28 cellular contexts compared by ENCODE assay signal in genomic region chr5:868599-869135, GRCh38. TPM values are rescaled to one million over a fixed set of nuclear protein-coding genes. Genes with fewer than 3 reads are reported as not detected.
A peak's percentile ranks its signal among the peaks of the same experiment; 100 is the strongest.
DNase-seq lines count a peak whose midpoint lies in the region; ATAC-seq, FAIRE-seq and TF ChIP-seq lines count a peak whose summit lies in the region.
"Had no signal": no experiment of that assay in that cellular context is flagged by ENCODE, and none has a peak within 500 bp of the region (broad histone marks: within the 10 kb centered on the region; RNA-seq: fewer than 3 reads in every experiment).

No MANE protein-coding gene starts in this region.

- H3K4me3 Mint-ChIP-seq in CD14-positive monocyte, result no peak overlapping the region
- H3K4me3 Mint-ChIP-seq: CD4-positive, alpha-beta T cell; CD8-positive, alpha-beta T cell had no signal

- BruUV-seq in K562 (replicated peaks; lab: Mats Ljungman, UMichigan) (no TSS peak), HepG2 (replicated peaks; lab: Mats Ljungman, UMichigan) (no TSS peak)

- H3K27ac ChIP-seq in K562 (ENCODE audit: extremely low read depth, low read depth, low read length) (no peak overlapping the region), hepatocyte (peak overlapping the region; percentile 62), HepG2 (ENCODE audit: extremely low read length, insufficient read depth, low read length) (no peak overlapping the region), small intestine (ENCODE audit: low read depth in 1 of 2, low read length in 1 of 2) (no peak overlapping the region)
- H3K27ac ChIP-seq: BLaER1 had no signal

- FAIRE-seq in K562 (lab: Jason Lieb, UNC) (no peak), HepG2 (lab: Jason Lieb, UNC) (no peak), small intestine (lab: Jason Lieb, UNC) (no peak), D721Med (lab: Jason Lieb, UNC) (no peak)
- FAIRE-seq: A204.1, GM12878, GM12892, GM18507, GM19239 had no signal

- no peaks in the 10 kb centered on the region for H3K79me2 ChIP-seq in K562 (ENCODE audit: control insufficient read depth, insufficient read depth, low read length)
- H3K79me2 ChIP-seq in hepatocyte, result no peaks in the 10 kb centered on the region
- H3K79me2 ChIP-seq in HepG2 (ENCODE audit: insufficient read depth, low read length), result no peaks in the 10 kb centered on the region

- H3K36me3 ChIP-seq in K562 (ENCODE audit: control insufficient read depth, insufficient read depth, low read length) (peaks cover 100% of the 10 kb centered on the region), hepatocyte (replicated peaks; ENCODE audit: insufficient read depth, low read depth) (no peaks in the 10 kb centered on the region), HepG2 (replicated peaks in 1 of 2; ENCODE audit: control insufficient read depth in 1 of 2, insufficient read depth in 2 of 2, low read length in 2 of 2) (peaks cover 36 to 87% of the 10 kb centered on the region in 2 experiments), small intestine (ENCODE audit: control insufficient read depth in 2 of 2, insufficient read depth in 2 of 2, low read length in 2 of 2) (peaks cover 13 to 32% of the 10 kb centered on the region in 2 donors)

- H2AFZ ChIP-seq in K562 (ENCODE audit: low read depth, low read length) (no peak overlapping the region), hepatocyte (no peak overlapping the region), HepG2 (ENCODE audit: low read length) (no peak overlapping the region)

- H3K4me2 ChIP-seq in K562 (ENCODE audit: insufficient read depth, low read length) (no peak overlapping the region), hepatocyte (no peak overlapping the region), HepG2 (ENCODE audit: low read depth, low read length) (no peak overlapping the region)
- H3K4me2 ChIP-seq: BLaER1 had no signal

- H4K20me1 ChIP-seq in K562 (replicated peaks; ENCODE audit: control insufficient read depth, insufficient read depth, low read length) (peaks cover 6% of the 10 kb centered on the region), hepatocyte (ENCODE audit: insufficient read depth, poor library complexity, severe bottlenecking) (no peaks in the 10 kb centered on the region), HepG2 (ENCODE audit: insufficient read depth, low read length) (no peaks in the 10 kb centered on the region)

- WGBS in K562 (ENCODE audit: insufficient coverage, low coverage, missing lambda C conversion rate), result 97% methylated on average over 13 of the region's 13 CpGs
- WGBS in hepatocyte (ENCODE audit: low lambda C conversion rate, missing lambda C conversion rate), result 98% methylated on average over 13 of the region's 13 CpGs
- 98% methylated on average over 8 of the region's 13 CpGs for WGBS in HepG2 (ENCODE audit: low lambda C conversion rate)
- WGBS in small intestine, 3 donors, result 49 to 83% (median 70%) methylated on average over 13 of the region's 13 CpGs

- no peak overlapping the region for H3K9ac ChIP-seq in K562 (ENCODE audit: insufficient read depth in 1 of 2, low read depth in 2 of 2, low read length in 2 of 2)
- no peak overlapping the region for H3K9ac ChIP-seq in HepG2 (ENCODE audit: insufficient read depth, low read depth, low read length)
- H3K9ac ChIP-seq: BLaER1 had no signal

- peaks cover 94 to 99% of the 10 kb centered on the region in 2 donors for H3K36me3 Mint-ChIP-seq in CD14-positive monocyte

- no peak overlapping the region for H3K4me3 ChIP-seq in K562
- H3K4me3 ChIP-seq in hepatocyte, result no peak overlapping the region
- H3K4me3 ChIP-seq in HepG2 (replicated peaks in 1 of 3; ENCODE audit: insufficient read depth in 1 of 3, low read depth in 2 of 3, low read length in 3 of 3), result no peak overlapping the region
- no peak overlapping the region for H3K4me3 ChIP-seq in small intestine (ENCODE audit: low read depth in 1 of 2, low read length in 2 of 2)
- H3K4me3 ChIP-seq: BLaER1, GM12878 had no signal

- no peaks in the 10 kb centered on the region for H3K27me3 Mint-ChIP-seq in CD14-positive monocyte (ENCODE audit: low read depth in 3 of 3)
- H3K27me3 Mint-ChIP-seq: CD4-positive, alpha-beta T cell had no signal

- H3K9me2 ChIP-seq in hepatocyte (replicated peaks; ENCODE audit: insufficient read depth), result no peaks in the 10 kb centered on the region

- TF ChIP-seq CTCF in K562 (IDR thresholded peaks at IDR 0.05 in 2 of 3, conservative IDR thresholded peaks at IDR 0.05 in 1 of 3; ENCODE audit: insufficient read depth in 2 of 3, low read depth in 1 of 3, low read length in 3 of 3) (no peak), hepatocyte (IDR thresholded peaks at IDR 0.05; ENCODE audit: poor library complexity) (no peak), HepG2 (CRISPR knock-in tag; IDR thresholded peaks at IDR 0.05) (no peak), CD14-positive monocyte (IDR thresholded peaks at IDR 0.05) (no peak), D721Med (IDR thresholded peaks at IDR 0.05; ENCODE audit: insufficient read depth, missing control alignments) (no peak)

- intact Hi-C loops in K562 (cut with micrococcal nuclease) (no loop called here), HepG2 (cut with micrococcal nuclease; ENCODE audit: unreplicated experiment) (loop anchor here (1.0 kb wide), 1 partner anchor 18 kb away; no protein-coding TSS in a partner anchor), CD14-positive monocyte (cut with micrococcal nuclease) (no loop called here)

- DNase-seq in K562 (ENCODE audit: extremely low read depth in 1 of 4, low spot score in 3 of 4) (peak in 1 of 4 experiments; percentile 13), hepatocyte (ENCODE audit: low spot score) (no peak), HepG2 (ENCODE audit: low spot score) (no peak), small intestine (peak; percentile 12), CD14-positive monocyte (ENCODE audit: low spot score) (no peak), NCI-H1930 (lab: John Stamatoyannopoulos, UW) (no peak), D721Med (ENCODE audit: insufficient read length, low spot score) (no peak)
- DNase-seq: 8988T; ACHN; BE2C; C1 segment of cervical spinal cord; Calu3; CD4-positive, alpha-beta T cell; CD8-positive, alpha-beta T cell; DMS 273 treated with DMSO at 0.1 percent for 48 hours; DMS153; DMS53; DMS79; DND-41; EL; GDM1 had no signal

- CTCF ChIA-PET in K562 (lab: Yijun Ruan, JAX; ENCODE audit: low intra/inter-chr PET ratio) (no interaction called here), HepG2 (lab: Yijun Ruan, JAX; ENCODE audit: low intra/inter-chr PET ratio, low total read pairs) (no interaction called here)

- in situ Hi-C loops in K562 (cut with MboI), result no loop called here
- in situ Hi-C loops in HepG2 (cut with HindIII; ENCODE audit: extremely low pct_ligation_motif_present, low pct_unique_long_range_greater_than_20kb), result no loop called here

- TF ChIP-seq POLR2A in K562 (conservative IDR thresholded peaks at IDR 0.05), result no peak
- no peak for TF ChIP-seq POLR2A in HepG2 (IDR thresholded peaks at IDR 0.05; ENCODE audit: insufficient read depth in 1 of 2, low read depth in 2 of 2, low read length in 2 of 2)

- H3K27me3 ChIP-seq in K562 (ENCODE audit: control insufficient read depth in 2 of 2, insufficient read depth in 2 of 2, low read length in 2 of 2) (no peaks in the 10 kb centered on the region), hepatocyte (no peaks in the 10 kb centered on the region), HepG2 (ENCODE audit: control insufficient read depth in 1 of 2, insufficient read depth in 2 of 2, low read length in 2 of 2) (no peaks in the 10 kb centered on the region), small intestine (ENCODE audit: control insufficient read depth in 2 of 2, insufficient read depth in 2 of 2, low read length in 2 of 2) (no peaks in the 10 kb centered on the region)
- H3K27me3 ChIP-seq: BE2C, BLaER1 had no signal

- H3K9me3 ChIP-seq in K562 (replicated peaks; ENCODE audit: control insufficient read depth, insufficient read depth, low read depth, low read length) (no peaks in the 10 kb centered on the region), hepatocyte (ENCODE audit: low read depth) (no peaks in the 10 kb centered on the region), HepG2 (ENCODE audit: low read length) (no peaks in the 10 kb centered on the region), small intestine (ENCODE audit: control insufficient read depth, low read depth) (no peaks in the 10 kb centered on the region)
- H3K9me3 ChIP-seq: BE2C, BLaER1, Caco-2 had no signal

- peaks cover 0 to 5% (median 0%) of the 10 kb centered on the region in 7 donors for H3K9me3 Mint-ChIP-seq in CD14-positive monocyte
- H3K9me3 Mint-ChIP-seq: CD4-positive, alpha-beta T cell; CD8-positive, alpha-beta T cell had no signal

- H3K4me1 ChIP-seq in K562 (replicated peaks in 1 of 2; ENCODE audit: control insufficient read depth in 2 of 2, insufficient read depth in 2 of 2, low read length in 2 of 2) (peaks cover 0 to 4% of the 10 kb centered on the region in 2 experiments; a peak in 2 of 5 replicates), hepatocyte (ENCODE audit: insufficient read depth) (peaks cover 5% of the 10 kb centered on the region), HepG2 (ENCODE audit: insufficient read depth, low read length) (peaks cover 13% of the 10 kb centered on the region), small intestine (ENCODE audit: control insufficient read depth in 2 of 2, insufficient read depth in 1 of 2, low read depth in 1 of 2, low read length in 1 of 2) (peaks cover 0 to 4% of the 10 kb centered on the region in 2 donors)
- H3K4me1 ChIP-seq: BE2C had no signal

- TF ChIP-seq EP300 in K562 (IDR thresholded peaks at IDR 0.05; ENCODE audit: low read length), result no peak
- no peak for TF ChIP-seq EP300 in HepG2 (IDR thresholded peaks at IDR 0.05; ENCODE audit: low read depth in 2 of 2, low read length in 2 of 2)
- no peak for TF ChIP-seq EP300 in HepG2 (CRISPR knock-in tag; IDR thresholded peaks at IDR 0.05; ENCODE audit: borderline replicate concordance)

- no peaks in the 10 kb centered on the region for H3K4me1 Mint-ChIP-seq in CD14-positive monocyte

- no peak for TF ChIP-seq RAD21 in K562 (CRISPR knock-in tag; conservative IDR thresholded peaks at IDR 0.05 in 1 of 2, IDR thresholded peaks at IDR 0.05 in 1 of 2)
- TF ChIP-seq RAD21 in HepG2 (CRISPR knock-in tag; IDR thresholded peaks at IDR 0.05), result no peak

- no peaks in the 10 kb centered on the region for H3K9me1 ChIP-seq in K562 (ENCODE audit: control insufficient read depth, insufficient read depth, low read length)

- no peak for ATAC-seq in K562
- ATAC-seq in HepG2, result no peak
- ATAC-seq: CD8-positive, alpha-beta T cell; GM12878 had no signal

- H3K27ac Mint-ChIP-seq in CD14-positive monocyte, result peak overlapping the region in 1 of 7 donors; percentile 15
- H3K27ac Mint-ChIP-seq: CD4-positive, alpha-beta T cell; CD8-positive, alpha-beta T cell had no signal

- POLR2A ChIA-PET in K562 (lab: Yijun Ruan, JAX) (interaction anchor here (1.0 kb wide), 2 partner anchors 8 to 26 kb away, joined by 3 to 5 read pairs; no protein-coding TSS in a partner anchor), HepG2 (lab: Yijun Ruan, JAX) (no interaction called here)

RNA-seq across cellular contexts. Expression of gene ZDHHC11, which starts 17.9 kb away (rescaled TPM):
- 13.2 and 31.1 TPM in 2 replicates for total RNA-seq in K562 (2011; cell fraction: chromatin; rRNA removed; ENCODE audit: low replicate concordance)
- 14.7 and 17.7 TPM in 2 replicates for total RNA-seq in K562 (2011; cell fraction: nucleolus; rRNA removed)
- total RNA-seq in K562 (2011; cell fraction: nucleoplasm; rRNA removed), result 11.8 and 18.1 TPM in 2 replicates
- 0.20 and 1.5 TPM in 2 replicates for total RNA-seq in K562 (2014; rRNA removed)
- total RNA-seq in K562 (2014; rRNA removed; fragmentation: Illumina TruSeq; extraction: Trizol), result 0.40 and 0.45 TPM in 2 replicates
- total RNA-seq in K562 (2015; rRNA removed; fragmentation: Illumina TruSeq; extraction: Trizol), result 0.29 and 0.30 TPM in 2 replicates
- total RNA-seq in K562 (2021), result 2.2 and 2.3 TPM in 2 replicates
- 0.99 and 1.2 TPM in 2 replicates for polyA plus RNA-seq in K562 (2011; rRNA removed)
- polyA plus RNA-seq in K562 (2011; cell fraction: cytosol; rRNA removed), result 0.52 and 1.3 TPM in 2 replicates
- polyA plus RNA-seq in K562 (2011; cell fraction: nucleus; rRNA removed), result 6.0 and 14.9 TPM in 2 replicates
- polyA plus RNA-seq in K562 (2012), result 1.5 and 6.1 TPM in 2 replicates
- 0.52 and 1.4 TPM in 2 replicates for polyA plus RNA-seq in K562 (2014; fragmentation: Illumina TruSeq; extraction: Trizol)
- under 1 TPM; 0.07 to 0.21 TPM for polyA plus RNA-seq in K562 (2014; fragmentation: Nextera tagmentation; extraction: Ambion mirVana)
- polyA plus RNA-seq in K562 (2014; rRNA removed), result 0.97 and 1.4 TPM in 2 replicates
- 0.81 and 1.1 TPM in 2 replicates for polyA minus RNA-seq in K562 (2011; rRNA and poly(A)+ RNA removed)
- 1.3 and 1.4 TPM in 2 replicates for polyA minus RNA-seq in K562 (2011; cell fraction: cytosol; rRNA and poly(A)+ RNA removed)
- 2.3 and 4.4 TPM in 2 replicates for polyA minus RNA-seq in K562 (2011; cell fraction: nucleus; rRNA and poly(A)+ RNA removed)
- total RNA-seq in hepatocyte, result 3.0 and 5.8 TPM in 2 replicates
- 7.3 and 8.5 TPM in 2 replicates for polyA plus RNA-seq in hepatocyte
- 1.4 and 4.0 TPM in 2 replicates for total RNA-seq in HepG2 (2016; rRNA removed; fragmentation: Illumina TruSeq; extraction: Trizol)
- 0.51 and 1.4 TPM in 2 replicates for total RNA-seq in HepG2 (2016; cell fraction: cytosol; rRNA removed; fragmentation: Illumina TruSeq; extraction: Trizol; ENCODE audit: low read depth)
- total RNA-seq in HepG2 (2016; cell fraction: insoluble cytoplasmic fraction; rRNA removed; fragmentation: Illumina TruSeq; extraction: Trizol), result 0.67 and 5.3 TPM in 2 replicates
- 1.5 and 2.0 TPM in 2 replicates for total RNA-seq in HepG2 (2016; cell fraction: membrane; rRNA removed; fragmentation: Illumina TruSeq; extraction: Trizol)
- 8.6 and 9.6 TPM in 2 replicates for total RNA-seq in HepG2 (2016; cell fraction: nucleus; rRNA removed; fragmentation: Illumina TruSeq; extraction: Trizol)
- polyA plus RNA-seq in HepG2 (2011; rRNA removed), result 2.1 and 2.2 TPM in 2 replicates
- polyA plus RNA-seq in HepG2 (2011; cell fraction: cytosol; rRNA removed), result 1.6 and 2.1 TPM in 2 replicates
- 24.0 and 31.7 TPM in 2 replicates for polyA plus RNA-seq in HepG2 (2011; cell fraction: nucleus; rRNA removed)
- 3.2 and 7.4 TPM in 2 replicates for polyA plus RNA-seq in HepG2 (2012)
- polyA plus RNA-seq in HepG2 (2016; cell fraction: cytosol; fragmentation: Illumina TruSeq; extraction: Trizol; ENCODE audit: low read depth), result 0.68 and 0.74 TPM in 2 replicates
- polyA plus RNA-seq in HepG2 (2016; cell fraction: insoluble cytoplasmic fraction; fragmentation: Illumina TruSeq; extraction: Trizol; ENCODE audit: low read depth), result 1.2 and 2.3 TPM in 2 replicates
- polyA plus RNA-seq in HepG2 (2016; cell fraction: membrane; fragmentation: Illumina TruSeq; extraction: Trizol; ENCODE audit: low read depth), result 0.83 and 1.1 TPM in 2 replicates
- 21.9 and 23.7 TPM in 2 replicates for polyA plus RNA-seq in HepG2 (2016; cell fraction: nucleus; fragmentation: Illumina TruSeq; extraction: Trizol; ENCODE audit: insufficient read depth, low read depth)
- polyA minus RNA-seq in HepG2 (2011; rRNA and poly(A)+ RNA removed; ENCODE audit: low replicate concordance), result 7.7 and 72.5 TPM in 2 replicates
- polyA minus RNA-seq in HepG2 (2011; cell fraction: cytosol; rRNA and poly(A)+ RNA removed), result 2.5 TPM in 1 of 2 replicates, not detected in the other
- 12.6 and 14.9 TPM in 2 replicates for polyA minus RNA-seq in HepG2 (2011; cell fraction: nucleus; rRNA and poly(A)+ RNA removed)
- 1 to 10 TPM; 4.9 to 7.8 (median 5.1) TPM for polyA plus RNA-seq in small intestine
- polyA plus RNA-seq in CD14-positive monocyte, result not detected

RNA-seq across cellular contexts. Expression of gene BRD9, which starts 23.9 kb away (rescaled TPM):
- total RNA-seq in K562 (2011; cell fraction: chromatin; rRNA removed; ENCODE audit: low replicate concordance), result 217 and 274 TPM in 2 replicates
- total RNA-seq in K562 (2011; cell fraction: nucleolus; rRNA removed), result 94.6 and 102 TPM in 2 replicates
- total RNA-seq in K562 (2011; cell fraction: nucleoplasm; rRNA removed), result 114 and 119 TPM in 2 replicates
- total RNA-seq in K562 (2014; rRNA removed), result 52.8 and 58.5 TPM in 2 replicates
- 37.9 and 39.5 TPM in 2 replicates for total RNA-seq in K562 (2014; rRNA removed; fragmentation: Illumina TruSeq; extraction: Trizol)
- total RNA-seq in K562 (2015; rRNA removed; fragmentation: Illumina TruSeq; extraction: Trizol), result 43.1 and 44.9 TPM in 2 replicates
- 62.3 and 68.7 TPM in 2 replicates for total RNA-seq in K562 (2021)
- polyA plus RNA-seq in K562 (2011; rRNA removed), result 17.3 and 18.0 TPM in 2 replicates
- 14.1 and 18.3 TPM in 2 replicates for polyA plus RNA-seq in K562 (2011; cell fraction: cytosol; rRNA removed)
- polyA plus RNA-seq in K562 (2011; cell fraction: nucleus; rRNA removed), result 96.2 and 143 TPM in 2 replicates
- polyA plus RNA-seq in K562 (2012), result 36.5 and 41.6 TPM in 2 replicates
- polyA plus RNA-seq in K562 (2014; fragmentation: Illumina TruSeq; extraction: Trizol), result 49.7 and 54.7 TPM in 2 replicates
- polyA plus RNA-seq in K562 (2014; fragmentation: Nextera tagmentation; extraction: Ambion mirVana), result 1 to 10 TPM; 2.4 to 3.7 TPM
- polyA plus RNA-seq in K562 (2014; rRNA removed), result 51.8 and 56.4 TPM in 2 replicates
- polyA minus RNA-seq in K562 (2011; rRNA and poly(A)+ RNA removed), result 23.4 and 26.6 TPM in 2 replicates
- 16.0 and 18.9 TPM in 2 replicates for polyA minus RNA-seq in K562 (2011; cell fraction: cytosol; rRNA and poly(A)+ RNA removed)
- 54.1 and 62.2 TPM in 2 replicates for polyA minus RNA-seq in K562 (2011; cell fraction: nucleus; rRNA and poly(A)+ RNA removed)
- 16.5 and 20.3 TPM in 2 replicates for total RNA-seq in hepatocyte
- 17.8 and 22.0 TPM in 2 replicates for polyA plus RNA-seq in hepatocyte
- total RNA-seq in HepG2 (2016; rRNA removed; fragmentation: Illumina TruSeq; extraction: Trizol), result 20.7 and 22.9 TPM in 2 replicates
- 6.6 and 8.1 TPM in 2 replicates for total RNA-seq in HepG2 (2016; cell fraction: cytosol; rRNA removed; fragmentation: Illumina TruSeq; extraction: Trizol; ENCODE audit: low read depth)
- total RNA-seq in HepG2 (2016; cell fraction: insoluble cytoplasmic fraction; rRNA removed; fragmentation: Illumina TruSeq; extraction: Trizol), result 18.6 and 24.6 TPM in 2 replicates
- total RNA-seq in HepG2 (2016; cell fraction: membrane; rRNA removed; fragmentation: Illumina TruSeq; extraction: Trizol), result 10.4 and 11.6 TPM in 2 replicates
- total RNA-seq in HepG2 (2016; cell fraction: nucleus; rRNA removed; fragmentation: Illumina TruSeq; extraction: Trizol), result 30.9 and 31.0 TPM in 2 replicates
- polyA plus RNA-seq in HepG2 (2011; rRNA removed), result 5.2 and 6.3 TPM in 2 replicates
- 4.5 and 4.6 TPM in 2 replicates for polyA plus RNA-seq in HepG2 (2011; cell fraction: cytosol; rRNA removed)
- 36.0 and 39.4 TPM in 2 replicates for polyA plus RNA-seq in HepG2 (2011; cell fraction: nucleus; rRNA removed)
- polyA plus RNA-seq in HepG2 (2012), result 10.7 and 10.9 TPM in 2 replicates
- 2.4 and 2.5 TPM in 2 replicates for polyA plus RNA-seq in HepG2 (2016; cell fraction: cytosol; fragmentation: Illumina TruSeq; extraction: Trizol; ENCODE audit: low read depth)
- polyA plus RNA-seq in HepG2 (2016; cell fraction: insoluble cytoplasmic fraction; fragmentation: Illumina TruSeq; extraction: Trizol; ENCODE audit: low read depth), result 17.6 and 19.2 TPM in 2 replicates
- polyA plus RNA-seq in HepG2 (2016; cell fraction: membrane; fragmentation: Illumina TruSeq; extraction: Trizol; ENCODE audit: low read depth), result 4.9 and 5.4 TPM in 2 replicates
- 65.1 and 68.5 TPM in 2 replicates for polyA plus RNA-seq in HepG2 (2016; cell fraction: nucleus; fragmentation: Illumina TruSeq; extraction: Trizol; ENCODE audit: insufficient read depth, low read depth)
- 15.9 and 73.1 TPM in 2 replicates for polyA minus RNA-seq in HepG2 (2011; rRNA and poly(A)+ RNA removed; ENCODE audit: low replicate concordance)
- 4.1 and 5.6 TPM in 2 replicates for polyA minus RNA-seq in HepG2 (2011; cell fraction: cytosol; rRNA and poly(A)+ RNA removed)
- 30.7 and 34.1 TPM in 2 replicates for polyA minus RNA-seq in HepG2 (2011; cell fraction: nucleus; rRNA and poly(A)+ RNA removed)
- 10 to 100 TPM; 21.2 to 53.2 (median 28.6) TPM for polyA plus RNA-seq in small intestine
- 1 to 10 TPM; 5.3 to 9.3 TPM for polyA plus RNA-seq in CD14-positive monocyte

RNA-seq across cellular contexts. Expression of gene TRIP13, which starts 24.0 kb away (rescaled TPM):
- 80.8 and 99.7 TPM in 2 replicates for total RNA-seq in K562 (2011; cell fraction: chromatin; rRNA removed; ENCODE audit: low replicate concordance)
- total RNA-seq in K562 (2011; cell fraction: nucleolus; rRNA removed), result 42.2 and 50.7 TPM in 2 replicates
- 38.0 and 41.1 TPM in 2 replicates for total RNA-seq in K562 (2011; cell fraction: nucleoplasm; rRNA removed)
- total RNA-seq in K562 (2014; rRNA removed) (48.2 and 68.7 TPM in 2 replicates), K562 (2014; rRNA removed; fragmentation: Illumina TruSeq; extraction: Trizol) (55.2 and 56.8 TPM in 2 replicates), K562 (2015; rRNA removed; fragmentation: Illumina TruSeq; extraction: Trizol) (45.1 and 50.8 TPM in 2 replicates), K562 (2021) (50.0 and 53.2 TPM in 2 replicates), hepatocyte (6.5 and 9.4 TPM in 2 replicates), HepG2 (2016; rRNA removed; fragmentation: Illumina TruSeq; extraction: Trizol) (33.0 and 39.5 TPM in 2 replicates)
- polyA plus RNA-seq in K562 (2011; rRNA removed) (93.2 and 116 TPM in 2 replicates), K562 (2014; fragmentation: Illumina TruSeq; extraction: Trizol) (62.6 and 73.0 TPM in 2 replicates), K562 (2014; fragmentation: Nextera tagmentation; extraction: Ambion mirVana) (10 to 100 TPM; 24.1 to 28.9 TPM), K562 (2014; rRNA removed) (65.2 and 73.4 TPM in 2 replicates), hepatocyte (8.7 and 9.2 TPM in 2 replicates), HepG2 (2011; rRNA removed) (12.8 and 13.5 TPM in 2 replicates), small intestine (10 to 100 TPM in 1 of 3 donors, 1 to 10 TPM in 2; 1.6 to 12.1 (median 7.4) TPM), CD14-positive monocyte (1 to 10 TPM in 1 of 2 donors, not detected in 1; 1.2 TPM)
- polyA plus RNA-seq in K562 (2011; cell fraction: cytosol; rRNA removed), result 35.6 and 39.2 TPM in 2 replicates
- 107 and 115 TPM in 2 replicates for polyA plus RNA-seq in K562 (2011; cell fraction: nucleus; rRNA removed)
- 39.7 and 46.2 TPM in 2 replicates for polyA plus RNA-seq in K562 (2012)
- polyA minus RNA-seq in K562 (2011; rRNA and poly(A)+ RNA removed), result 74.7 and 79.6 TPM in 2 replicates
- 37.0 and 47.0 TPM in 2 replicates for polyA minus RNA-seq in K562 (2011; cell fraction: cytosol; rRNA and poly(A)+ RNA removed)
- polyA minus RNA-seq in K562 (2011; cell fraction: nucleus; rRNA and poly(A)+ RNA removed), result 20.7 and 35.1 TPM in 2 replicates
- 8.1 and 9.8 TPM in 2 replicates for total RNA-seq in HepG2 (2016; cell fraction: cytosol; rRNA removed; fragmentation: Illumina TruSeq; extraction: Trizol; ENCODE audit: low read depth)
- 33.0 and 42.4 TPM in 2 replicates for total RNA-seq in HepG2 (2016; cell fraction: insoluble cytoplasmic fraction; rRNA removed; fragmentation: Illumina TruSeq; extraction: Trizol)
- total RNA-seq in HepG2 (2016; cell fraction: membrane; rRNA removed; fragmentation: Illumina TruSeq; extraction: Trizol), result 19.4 and 20.2 TPM in 2 replicates
- 18.6 TPM in 2 replicates for total RNA-seq in HepG2 (2016; cell fraction: nucleus; rRNA removed; fragmentation: Illumina TruSeq; extraction: Trizol)
- polyA plus RNA-seq in HepG2 (2011; cell fraction: cytosol; rRNA removed), result 6.1 and 7.0 TPM in 2 replicates
- 11.6 and 18.6 TPM in 2 replicates for polyA plus RNA-seq in HepG2 (2011; cell fraction: nucleus; rRNA removed)
- 6.5 and 11.3 TPM in 2 replicates for polyA plus RNA-seq in HepG2 (2012)
- polyA plus RNA-seq in HepG2 (2016; cell fraction: cytosol; fragmentation: Illumina TruSeq; extraction: Trizol; ENCODE audit: low read depth), result 4.9 and 6.9 TPM in 2 replicates
- 44.2 and 47.5 TPM in 2 replicates for polyA plus RNA-seq in HepG2 (2016; cell fraction: insoluble cytoplasmic fraction; fragmentation: Illumina TruSeq; extraction: Trizol; ENCODE audit: low read depth)
- 13.5 and 13.6 TPM in 2 replicates for polyA plus RNA-seq in HepG2 (2016; cell fraction: membrane; fragmentation: Illumina TruSeq; extraction: Trizol; ENCODE audit: low read depth)
- 42.0 and 45.8 TPM in 2 replicates for polyA plus RNA-seq in HepG2 (2016; cell fraction: nucleus; fragmentation: Illumina TruSeq; extraction: Trizol; ENCODE audit: insufficient read depth, low read depth)
- 6.3 and 101 TPM in 2 replicates for polyA minus RNA-seq in HepG2 (2011; rRNA and poly(A)+ RNA removed; ENCODE audit: low replicate concordance)
- 4.5 and 11.3 TPM in 2 replicates for polyA minus RNA-seq in HepG2 (2011; cell fraction: cytosol; rRNA and poly(A)+ RNA removed)
- 9.2 and 11.7 TPM in 2 replicates for polyA minus RNA-seq in HepG2 (2011; cell fraction: nucleus; rRNA and poly(A)+ RNA removed)

Comparison
In these comparisons a context has a peak if more than half of its experiments do, and no peak if none do; other contexts are left out.
1. Of the 241 proteins assayed by ChIP-seq in both HepG2 and K562: peak only in HepG2: none; only in K562: POLR2G and RBFOX2; in both: none; in neither: 239.